16 cellular contexts compared by ENCODE assay signal in the genomic region with DNA sequence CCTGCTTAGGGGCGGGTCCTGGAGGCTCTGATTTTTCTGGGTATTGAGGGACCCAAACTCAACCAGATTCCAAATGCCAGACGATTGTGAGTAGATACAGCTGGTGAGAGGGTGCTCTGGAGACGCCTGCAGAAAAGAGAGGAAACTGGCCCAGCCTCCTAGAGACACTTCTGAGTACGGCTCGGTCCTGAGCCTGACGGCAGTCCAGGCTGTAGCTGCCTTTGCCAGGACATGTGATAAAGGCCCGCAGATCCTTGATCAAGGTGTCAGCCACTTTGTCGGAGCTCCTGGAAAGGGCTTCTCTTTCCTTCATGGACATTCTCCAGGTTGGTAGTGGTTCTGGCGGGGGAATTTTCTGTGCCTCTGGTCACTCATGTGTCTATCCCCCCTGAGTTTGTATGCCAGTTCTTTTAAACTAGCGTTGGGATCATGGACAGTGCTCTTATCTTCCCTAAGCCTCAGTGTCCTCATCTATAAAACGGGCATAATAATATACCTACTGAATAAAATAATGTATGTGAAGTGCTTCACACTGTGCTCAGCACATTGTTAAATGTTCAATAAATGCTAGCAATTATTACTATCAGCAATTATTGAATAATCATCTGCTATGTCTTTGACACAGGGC. TPM values are rescaled to one million over a fixed set of nuclear protein-coding genes. Genes with fewer than 3 reads are reported as not detected.
A peak's percentile ranks its signal among the peaks of the same experiment; 100 is the strongest.
DNase-seq lines count a peak whose midpoint lies in the region; ATAC-seq and TF ChIP-seq lines count a peak whose summit lies in the region.
"Had no signal": no experiment of that assay in that cellular context is flagged by ENCODE, and none has a peak within 500 bp of the region (broad histone marks: within the 10 kb centered on the region; RNA-seq: fewer than 3 reads in every experiment).

No MANE protein-coding gene starts in this region.

- ATAC-seq in CD4-positive, alpha-beta T cell (ENCODE audit: poor library complexity), result no peak
- ATAC-seq in heart right ventricle (peak in 7 of 8 donors; percentile 38 to 77 (median 62)), omental fat pad (ENCODE audit: low FRiP score) (peak; percentile 13), GM21515 (IDR thresholded peaks at IDR 0.05; ENCODE audit: unreplicated experiment) (no peak)

- no peaks in the 10 kb centered on the region for H3K9me3 Mint-ChIP-seq in CD4-positive, alpha-beta T cell

- peaks cover 71% of the 10 kb centered on the region for H3K27me3 Mint-ChIP-seq in CD4-positive, alpha-beta T cell

- DNase-seq in CD4-positive, alpha-beta T cell, result no peak
- DNase-seq in SJCRH30, result peak; percentile 70 to 79
- no peak for DNase-seq in heart right ventricle
- no peak for DNase-seq in omental fat pad (ENCODE audit: low spot score)
- no peak for DNase-seq in activated gamma-delta T cell treated with Interleukin-2 at 50 U/mL for 16 hours
- DNase-seq in HPDE6-E6E7 (ENCODE audit: extremely low spot score), result no peak
- DNase-seq in SKM-1 treated with dmso at 0.1 percent for 144 hours (lab: John Stamatoyannopoulos, UW; ENCODE audit: unreplicated experiment), result no peak
- DNase-seq: activated effector memory CD4-positive, alpha-beta T cell treated with Interleukin-2 at 50 U/mL for 16 hours; AML-193; foreskin fibroblast; MV-4-11; NCI-H526; right lobe of liver had no signal

- WGBS in heart right ventricle, 2 donors, result 18% methylated on average over 11 of the region's 11 CpGs

- peaks cover 56% of the 10 kb centered on the region for H3K27me3 ChIP-seq in CD4-positive, alpha-beta T cell (ENCODE audit: control insufficient read depth, insufficient read depth, low read length)
- H3K27me3 ChIP-seq in SJCRH30 (no peaks in the 10 kb centered on the region), heart right ventricle (peaks cover 0 to 68% (median 48%) of the 10 kb centered on the region in 7 donors)
- H3K27me3 ChIP-seq: right lobe of liver had no signal

- H3K27ac ChIP-seq in CD4-positive, alpha-beta T cell (ENCODE audit: low read depth, low read length), result no peak overlapping the region
- peak overlapping the region; percentile 69 for H3K27ac ChIP-seq in SJCRH30
- H3K27ac ChIP-seq in heart right ventricle, result peak overlapping the region in 2 of 10 donors; percentile 22 to 58
- H3K27ac ChIP-seq: HL-60, right lobe of liver had no signal

- CTCF ChIA-PET in CD4-positive, alpha-beta T cell (lab: Charles Lee), result interaction anchor here (1.3 kb wide), 1 partner anchor 14 kb away, joined by 3 read pairs; no protein-coding TSS in a partner anchor

- no peaks in the 10 kb centered on the region for H3K36me3 Mint-ChIP-seq in CD4-positive, alpha-beta T cell (ENCODE audit: low read depth)

- H3K4me1 ChIP-seq in SJCRH30 (peaks cover 8% of the 10 kb centered on the region), heart right ventricle (peaks cover 0 to 14% (median 0%) of the 10 kb centered on the region in 9 donors)
- H3K4me1 ChIP-seq: right lobe of liver had no signal

- peak overlapping the region; percentile 63 for H3K4me3 ChIP-seq in SJCRH30
- peak overlapping the region in 9 of 10 donors; percentile 22 to 55 (median 46) for H3K4me3 ChIP-seq in heart right ventricle
- H3K4me3 ChIP-seq: right lobe of liver had no signal

- peaks cover 9% of the 10 kb centered on the region for H3K4me1 Mint-ChIP-seq in CD4-positive, alpha-beta T cell (ENCODE audit: low read depth)

- intact Hi-C loops in CD4-positive, alpha-beta T cell (cut with DNase I, micrococcal nuclease), result no loop called here
- intact Hi-C loops in heart right ventricle (cut with DNase I), result no loop called here

- no peak overlapping the region for H3K27ac Mint-ChIP-seq in CD4-positive, alpha-beta T cell

- H3K9me3 ChIP-seq in CD4-positive, alpha-beta T cell (ENCODE audit: control insufficient read depth, low read length), result no peaks in the 10 kb centered on the region
- H3K9me3 ChIP-seq in SJCRH30 (replicated peaks), result no peaks in the 10 kb centered on the region
- H3K9me3 ChIP-seq in heart right ventricle, result no peaks in the 10 kb centered on the region
- H3K9me3 ChIP-seq: right lobe of liver, SK-N-SH had no signal

- POLR2A ChIA-PET in CD4-positive, alpha-beta T cell (lab: Charles Lee), result interaction anchor here (1.2 kb wide), 1 partner anchor 96 kb away, joined by 3 read pairs; no protein-coding TSS in a partner anchor

- no peak for TF ChIP-seq CTCF in CD4-positive, alpha-beta T cell (IDR thresholded peaks at IDR 0.05)
- TF ChIP-seq CTCF in heart right ventricle (IDR thresholded peaks at IDR 0.05) (no peak), omental fat pad (IDR thresholded peaks at IDR 0.05) (no peak)

- peak overlapping the region; percentile 74 for H3K4me3 Mint-ChIP-seq in CD4-positive, alpha-beta T cell

- H3K36me3 ChIP-seq in SJCRH30 (no peaks in the 10 kb centered on the region), heart right ventricle (no peaks in the 10 kb centered on the region)
- H3K36me3 ChIP-seq: right lobe of liver had no signal

RNA-seq across cellular contexts. Expression of gene BTRC, which starts 42.4 kb away (rescaled TPM):
- 10 to 100 TPM; 13.1 to 13.2 TPM for total RNA-seq in CD4-positive, alpha-beta T cell
- total RNA-seq in SJCRH30 (2014; rRNA removed; shearing (Covaris generic)), result 42.5 and 45.4 TPM in 2 replicates
- total RNA-seq in heart right ventricle (10 to 100 TPM; 25.1 to 49.9 (median 36.0) TPM), omental fat pad (10 to 100 TPM in 3 of 4 donors, 1 to 10 TPM in 1; 9.2 to 14.4 (median 14.0) TPM)
- polyA plus RNA-seq in heart right ventricle, result 10 to 100 TPM in 1 of 2 donors, 1 to 10 TPM in 1; 9.5 to 11.8 TPM

Comparison
In these comparisons a context has a peak if more than half of its experiments do, and no peak if none do; other contexts are left out.
1. ATAC-seq: peak in heart right ventricle (7 of 8) and omental fat pad (single experiment); none in CD4-positive, alpha-beta T cell (single experiment) and GM21515 (single experiment).
2. DNase-seq: peak in SJCRH30 (2 of 2); none in CD4-positive, alpha-beta T cell (0 of 10), heart right ventricle (0 of 2), omental fat pad (single experiment), activated gamma-delta T cell treated with Interleukin-2 at 50 U/mL for 16 hours (single experiment), HPDE6-E6E7 (single experiment) and SKM-1 treated with dmso at 0.1 percent for 144 hours (single experiment).